24 cellular contexts compared by ENCODE assay signal in genomic region chr1:199861020-199861795, GRCh38.
DNase-seq lines count a peak whose midpoint lies in the region; ATAC-seq lines count a peak whose summit lies in the region.
"Had no signal": no experiment of that assay in that cellular context is flagged by ENCODE, and none has a peak within 500 bp of the region (broad histone marks: within the 10 kb centered on the region; RNA-seq: fewer than 3 reads in every experiment).

No MANE protein-coding gene starts in this region.

- intact Hi-C loops in activated CD4-positive, alpha-beta T cell treated with anti-CD3 and anti-CD28 coated beads, Interleukin-2, amount 10 ng/mL, durations not matched to agents 24 days and 14 days (cut with micrococcal nuclease): no loop called here

- H3K27ac Mint-ChIP-seq in activated CD4-positive, alpha-beta T cell treated with anti-CD3 and anti-CD28 coated beads, Interleukin-2, amount 10 ng/mL, durations not matched to agents 24 days and 14 days: no peak overlapping the region
- H3K27ac Mint-ChIP-seq: activated CD8-positive, alpha-beta T cell treated with anti-CD3 and anti-CD28 coated beads for 36 hours; naive thymus-derived CD8-positive, alpha-beta T cell; T-helper 1 cell treated with Interleukin-12 subunit alpha and Interleukin-12 subunit beta and Interleukin-4 antibody, amounts not matched to agents 30 μg/mL and 1 μg/mL, for 36 hours had no signal

- H3K9me3 Mint-ChIP-seq in activated CD4-positive, alpha-beta T cell treated with anti-CD3 and anti-CD28 coated beads, Interleukin-2, amount 10 ng/mL, durations not matched to agents 24 days and 14 days: peaks cover 4% of the 10 kb centered on the region
- H3K9me3 Mint-ChIP-seq: activated CD8-positive, alpha-beta T cell treated with anti-CD3 and anti-CD28 coated beads for 36 hours; naive thymus-derived CD8-positive, alpha-beta T cell; T-helper 1 cell treated with Interleukin-12 subunit alpha and Interleukin-12 subunit beta and Interleukin-4 antibody, amounts not matched to agents 30 μg/mL and 1 μg/mL, for 36 hours had no signal

- DNase-seq in NCI-H2107 treated with DMSO at 0.1 percent for 48 hours (lab: John Stamatoyannopoulos, UW; ENCODE audit: unreplicated experiment) (peak; percentile 29), NCI-H2107 (lab: John Stamatoyannopoulos, UW) (no peak), NCI-H226 (peak; percentile 69), dermis blood vessel endothelial cell (peak; percentile 14), NCI-H82 (lab: John Stamatoyannopoulos, UW) (no peak), NCI-H1105 (lab: John Stamatoyannopoulos, UW) (no peak)
- DNase-seq in activated CD4-positive, alpha-beta T cell treated with anti-CD3 and anti-CD28 coated beads, Interleukin-2, amount 10 ng/mL, durations not matched to agents 24 days and 14 days: no peak
- DNase-seq: activated CD4-positive, CD25-positive, alpha-beta regulatory T cell; activated CD8-positive, alpha-beta T cell treated with anti-CD3 and anti-CD28 coated beads for 36 hours; Calu3; colonic mucosa; H9; heart left ventricle; left cardiac atrium; naive thymus-derived CD8-positive, alpha-beta T cell; NCI-H1694 treated with DMSO at 0.1 percent for 48 hours; NCI-H446; NK-92 treated with Interleukin-12 subunit alpha and Interleukin-12 subunit beta, amount 100 ng/mL, for 24 hours; Peyer's patch; right lobe of liver; stimulated activated CD4-positive, alpha-beta T cell treated with anti-CD3 and anti-CD28 coated beads, Interleukin-15, amount 100 ng/mL, for 24 hours; trophoblast cell had no signal

- H3K27me3 Mint-ChIP-seq in activated CD4-positive, alpha-beta T cell treated with anti-CD3 and anti-CD28 coated beads, Interleukin-2, amount 10 ng/mL, durations not matched to agents 24 days and 14 days: peaks cover 8% of the 10 kb centered on the region

- H3K36me3 Mint-ChIP-seq in activated CD4-positive, alpha-beta T cell treated with anti-CD3 and anti-CD28 coated beads, Interleukin-2, amount 10 ng/mL, durations not matched to agents 24 days and 14 days (ENCODE audit: low read depth): no peaks in the 10 kb centered on the region
- H3K36me3 Mint-ChIP-seq: naive thymus-derived CD8-positive, alpha-beta T cell had no signal

- H3K4me1 Mint-ChIP-seq in activated CD4-positive, alpha-beta T cell treated with anti-CD3 and anti-CD28 coated beads, Interleukin-2, amount 10 ng/mL, durations not matched to agents 24 days and 14 days: peaks cover 4% of the 10 kb centered on the region

- no peak overlapping the region for H3K4me3 Mint-ChIP-seq in activated CD4-positive, alpha-beta T cell treated with anti-CD3 and anti-CD28 coated beads, Interleukin-2, amount 10 ng/mL, durations not matched to agents 24 days and 14 days
- H3K4me3 Mint-ChIP-seq: activated CD8-positive, alpha-beta T cell treated with anti-CD3 and anti-CD28 coated beads for 36 hours; H9; T-helper 1 cell treated with Interleukin-12 subunit alpha and Interleukin-12 subunit beta and Interleukin-4 antibody, amounts not matched to agents 30 μg/mL and 1 μg/mL, for 36 hours had no signal

- ATAC-seq in HG03520 (IDR thresholded peaks at IDR 0.05; ENCODE audit: unreplicated experiment): no peak
- ATAC-seq: activated CD8-positive, alpha-beta T cell treated with anti-CD3 and anti-CD28 coated beads for 36 hours; heart left ventricle; left cardiac atrium; naive thymus-derived CD8-positive, alpha-beta T cell had no signal

Comparison
In these comparisons a context has a peak if more than half of its experiments do, and no peak if none do; other contexts are left out.
1. DNase-seq: peak in NCI-H2107 treated with DMSO at 0.1 percent for 48 hours (single experiment), NCI-H226 (single experiment) and dermis blood vessel endothelial cell (single experiment); none in NCI-H2107 (single experiment), NCI-H82 (single experiment), NCI-H1105 (single experiment) and activated CD4-positive, alpha-beta T cell treated with anti-CD3 and anti-CD28 coated beads, Interleukin-2, amount 10 ng/mL, durations not matched to agents 24 days and 14 days (single experiment).